ENCODE assay signal across 24 cellular contexts in the genomic region with DNA sequence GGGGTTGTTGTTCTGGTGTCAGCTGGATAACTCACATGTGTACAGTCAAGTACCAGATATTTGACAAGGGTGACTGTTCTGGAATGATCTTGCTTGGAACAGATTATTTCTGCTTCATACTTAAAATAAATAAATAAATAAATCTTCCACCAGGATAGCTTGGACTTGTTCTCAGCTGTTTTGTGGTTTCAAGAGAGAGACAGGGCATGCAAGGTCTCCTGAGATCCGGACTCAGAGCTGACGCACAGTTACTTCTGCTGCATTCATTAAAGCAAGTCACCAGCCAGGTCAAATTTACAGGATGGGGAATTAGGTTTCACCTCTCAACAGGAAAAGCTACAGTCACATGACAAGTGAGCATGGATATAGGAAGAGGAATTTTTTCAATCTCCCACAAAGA.
"Had no signal": no experiment of that assay in that cellular context is flagged by ENCODE, and none has a peak within 500 bp of the region (broad histone marks: within the 10 kb centered on the region; RNA-seq: fewer than 3 reads in every experiment).

No MANE protein-coding gene starts in this region.

- DNase-seq: activated B cell treated with CpG ODN at 0.5 μM for 24 hours; activated CD4-positive, alpha-beta T cell treated with anti-CD3 and anti-CD28 coated beads, Interleukin-2, amount 50 U/mL, for 1 hour; activated CD8-positive, alpha-beta memory T cell treated with anti-CD3 and anti-CD28 coated beads, Interleukin-2, amount 10 ng/mL, durations not matched to agents 7 days and 5 days; activated CD8-positive, alpha-beta T cell treated with anti-CD3 and anti-CD28 coated beads, Interleukin-2, amount 10 ng/mL, durations not matched to agents 7 days and 5 days; activated T-cell treated with anti-CD3 and anti-CD28 coated beads, Interleukin-2, amount 50 U/mL, for 48 hours; central memory CD4-positive, alpha-beta T cell; effector CD4-positive, alpha-beta T cell; islet precursor cell; left colon; natural killer cell; right cardiac atrium; stimulated activated CD4-positive, alpha-beta T cell treated with anti-CD3 and anti-CD28 coated beads, Interleukin-2, amount 100 ng/mL, for 48 hours; stimulated activated naive CD8-positive, alpha-beta T cell treated with anti-CD3 and anti-CD28 coated beads, Interleukin-15, Interleukin-2, amounts not matched to agents 100 U/mL and 50 U/mL, for 24 hours; T-helper 17 cell; testis; transverse colon had no signal

- H3K27ac ChIP-seq: breast epithelium, epithelial cell of prostate, gastroesophageal sphincter, hepatocyte, neural progenitor cell, testis, transverse colon had no signal

- H3K4me1 Mint-ChIP-seq: activated B cell treated with CpG ODN at 0.5 μM for 24 hours; activated CD8-positive, alpha-beta memory T cell treated with anti-CD3 and anti-CD28 coated beads, Interleukin-2, amount 10 ng/mL, durations not matched to agents 7 days and 5 days; activated naive CD4-positive, alpha-beta T cell treated with anti-CD3 and anti-CD28 coated beads, Interleukin-2, amount 50 U/mL, for 24 hours; memory B cell; natural killer cell; neural progenitor cell; T-helper 17 cell had no signal

- H2AFZ ChIP-seq: hepatocyte, neural progenitor cell had no signal

- H3K27me3 ChIP-seq: breast epithelium, gastroesophageal sphincter, hepatocyte, neural progenitor cell, testis, transverse colon had no signal

- H3K27ac Mint-ChIP-seq: activated B cell treated with CpG ODN at 0.5 μM for 24 hours; activated CD8-positive, alpha-beta memory T cell treated with anti-CD3 and anti-CD28 coated beads, Interleukin-2, amount 10 ng/mL, durations not matched to agents 7 days and 5 days; activated CD8-positive, alpha-beta T cell treated with anti-CD3 and anti-CD28 coated beads, Interleukin-2, amount 10 ng/mL, durations not matched to agents 7 days and 5 days; activated naive CD4-positive, alpha-beta T cell treated with anti-CD3 and anti-CD28 coated beads, Interleukin-2, amount 50 U/mL, for 24 hours; activated T-helper 2 cell treated with anti-CD3 and anti-CD28 coated beads, Interferon-gamma antibody, Interleukin-2, Interleukin-4, amounts not matched to agents 10 μg/mL and 5 μg/mL and 100 μg/mL, durations not matched to agents 14 hours and 24 hours and 36 hours; memory B cell; natural killer cell; neural progenitor cell; T-helper 17 cell had no signal

- H3K36me3 ChIP-seq: breast epithelium, gastroesophageal sphincter, neural progenitor cell, transverse colon had no signal

- H3K9me3 ChIP-seq: breast epithelium, gastroesophageal sphincter, testis, transverse colon had no signal

- H3K4me3 Mint-ChIP-seq: activated B cell treated with CpG ODN at 0.5 μM for 24 hours; activated CD8-positive, alpha-beta memory T cell treated with anti-CD3 and anti-CD28 coated beads, Interleukin-2, amount 10 ng/mL, durations not matched to agents 7 days and 5 days; activated CD8-positive, alpha-beta T cell treated with anti-CD3 and anti-CD28 coated beads, Interleukin-2, amount 10 ng/mL, durations not matched to agents 7 days and 5 days; activated naive CD4-positive, alpha-beta T cell treated with anti-CD3 and anti-CD28 coated beads, Interleukin-2, amount 50 U/mL, for 24 hours; memory B cell; natural killer cell; neural progenitor cell; T-helper 17 cell had no signal

- H3K4me3 ChIP-seq: breast epithelium, gastroesophageal sphincter, hepatocyte, neural progenitor cell, testis, transverse colon had no signal

- H3K36me3 Mint-ChIP-seq: activated CD8-positive, alpha-beta memory T cell treated with anti-CD3 and anti-CD28 coated beads, Interleukin-2, amount 10 ng/mL, durations not matched to agents 7 days and 5 days; activated naive CD4-positive, alpha-beta T cell treated with anti-CD3 and anti-CD28 coated beads, Interleukin-2, amount 50 U/mL, for 24 hours; memory B cell; natural killer cell; neural progenitor cell had no signal

- ATAC-seq: activated CD8-positive, alpha-beta memory T cell treated with anti-CD3 and anti-CD28 coated beads, Interleukin-2, amount 10 ng/mL, durations not matched to agents 7 days and 5 days; activated CD8-positive, alpha-beta T cell treated with anti-CD3 and anti-CD28 coated beads, Interleukin-2, amount 10 ng/mL, durations not matched to agents 7 days and 5 days; gastroesophageal sphincter; left colon; natural killer cell; right cardiac atrium; stimulated activated naive CD8-positive, alpha-beta T cell treated with anti-CD3 and anti-CD28 coated beads, Interleukin-15, Interleukin-2, amounts not matched to agents 100 U/mL and 50 U/mL, for 24 hours; T-helper 17 cell had no signal

- H3K4me1 ChIP-seq: breast epithelium, gastroesophageal sphincter, neural progenitor cell, testis, transverse colon had no signal

- H3K9me3 Mint-ChIP-seq: activated B cell treated with CpG ODN at 0.5 μM for 24 hours; activated T-helper 2 cell treated with anti-CD3 and anti-CD28 coated beads, Interferon-gamma antibody, Interleukin-2, Interleukin-4, amounts not matched to agents 10 μg/mL and 5 μg/mL and 100 μg/mL, durations not matched to agents 14 hours and 24 hours and 36 hours; neural progenitor cell had no signal

- H3K27me3 Mint-ChIP-seq: activated B cell treated with CpG ODN at 0.5 μM for 24 hours; activated CD8-positive, alpha-beta memory T cell treated with anti-CD3 and anti-CD28 coated beads, Interleukin-2, amount 10 ng/mL, durations not matched to agents 7 days and 5 days; activated naive CD4-positive, alpha-beta T cell treated with anti-CD3 and anti-CD28 coated beads, Interleukin-2, amount 50 U/mL, for 24 hours; memory B cell; T-helper 17 cell had no signal

- H3K79me2 ChIP-seq: hepatocyte had no signal

- H3K4me2 ChIP-seq: hepatocyte, neural progenitor cell had no signal
